ENCODE assay signal across 6 cellular contexts in the genomic region with DNA sequence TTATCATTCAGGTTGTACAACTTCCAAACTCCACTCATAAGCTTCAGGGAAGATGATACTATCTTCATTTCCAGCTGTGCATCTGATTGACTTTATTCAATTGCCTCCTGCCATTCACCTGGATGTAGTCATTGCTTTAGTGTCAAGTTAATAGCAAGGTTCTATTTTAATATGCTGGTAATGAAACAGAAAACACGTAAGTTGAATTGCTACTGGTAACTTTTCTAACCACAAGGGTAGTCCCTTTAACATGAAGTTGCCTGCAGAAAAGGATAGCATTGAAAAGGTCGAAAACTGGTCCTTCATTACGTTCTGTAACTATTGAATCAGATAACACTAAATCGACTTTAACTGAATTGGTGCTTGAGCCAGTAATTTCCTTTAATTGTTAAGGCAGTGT.
"Had no signal": no experiment of that assay in that cellular context is flagged by ENCODE, and none has a peak within 500 bp of the region (broad histone marks: within the 10 kb centered on the region; RNA-seq: fewer than 3 reads in every experiment).

No MANE protein-coding gene starts in this region.

- H3K4me3 ChIP-seq: K562 had no signal

- FAIRE-seq: HepG2, HTR-8/SVneo, K562 had no signal

- H3K27ac ChIP-seq: HL-60 had no signal

- DNase-seq: IMR-90, KBM-7 had no signal

- ATAC-seq: HepG2, K562 had no signal
